ENCODE assay signal across 13 cellular contexts in genomic region chr15:95086543-95087252, GRCh38.
A peak's percentile ranks its signal among the peaks of the same experiment; 100 is the strongest.
DNase-seq lines count a peak whose midpoint lies in the region; ATAC-seq and TF ChIP-seq lines count a peak whose summit lies in the region.
"Had no signal": no experiment of that assay in that cellular context is flagged by ENCODE, and none has a peak within 500 bp of the region (broad histone marks: within the 10 kb centered on the region; RNA-seq: fewer than 3 reads in every experiment).

No MANE protein-coding gene starts in this region.

- no peaks in the 10 kb centered on the region for H3K9me3 ChIP-seq in liver (ENCODE audit: control insufficient read depth in 4 of 4, low read length in 3 of 4)
- no peaks in the 10 kb centered on the region for H3K9me3 ChIP-seq in right lobe of liver
- no peaks in the 10 kb centered on the region for H3K9me3 ChIP-seq in Caco-2
- H3K9me3 ChIP-seq: esophagus muscularis mucosa had no signal

- no peak overlapping the region for H3K4me3 Mint-ChIP-seq in Caco-2 (ENCODE audit: unreplicated experiment)
- H3K4me3 Mint-ChIP-seq: stimulated activated naive CD8-positive, alpha-beta T cell treated with anti-CD3 and anti-CD28 coated beads, Interleukin-15, amount 100 ng/mL, for 72 hours had no signal

- no peak overlapping the region for H3K9ac ChIP-seq in liver (ENCODE audit: low read depth in 1 of 2, low read length in 2 of 2)

- no peaks in the 10 kb centered on the region for H3K36me3 ChIP-seq in liver (ENCODE audit: control insufficient read depth in 4 of 4, insufficient read depth in 3 of 4, low read depth in 1 of 4, low read length in 3 of 4)
- no peaks in the 10 kb centered on the region for H3K36me3 ChIP-seq in right lobe of liver
- no peaks in the 10 kb centered on the region for H3K36me3 ChIP-seq in Caco-2 (ENCODE audit: control insufficient read depth, insufficient read depth, low read length)
- H3K36me3 ChIP-seq: esophagus muscularis mucosa had no signal

- H3K4me3 ChIP-seq in liver (ENCODE audit: low read depth in 1 of 3, low read length in 3 of 3): no peak overlapping the region
- no peak overlapping the region for H3K4me3 ChIP-seq in right lobe of liver
- H3K4me3 ChIP-seq in Caco-2 (ENCODE audit: low read depth, low read length): no peak overlapping the region
- H3K4me3 ChIP-seq: esophagus muscularis mucosa had no signal

- H3K27ac ChIP-seq in liver (ENCODE audit: low read depth in 1 of 2, low read length in 2 of 2): no peak overlapping the region
- H3K27ac ChIP-seq in right lobe of liver: no peak overlapping the region
- H3K27ac ChIP-seq: esophagus muscularis mucosa had no signal

- H3K36me3 Mint-ChIP-seq in Caco-2 (ENCODE audit: insufficient read depth, unreplicated experiment): no peaks in the 10 kb centered on the region

- no peak for TF ChIP-seq POLR2A in right lobe of liver (IDR thresholded peaks at IDR 0.05)

- 56% methylated on average over 5 of the region's 5 CpGs for WGBS in liver
- WGBS in right lobe of liver (ENCODE audit: insufficient coverage, low coverage, low lambda C conversion rate, missing lambda C conversion rate): 31% methylated on average over 5 of the region's 5 CpGs

- CTCF ChIA-PET in Caco-2 (lab: Charles Lee): no interaction called here

- no peaks in the 10 kb centered on the region for H3K4me1 Mint-ChIP-seq in Caco-2 (ENCODE audit: low read depth, unreplicated experiment)
- H3K4me1 Mint-ChIP-seq: stimulated activated naive CD8-positive, alpha-beta T cell treated with anti-CD3 and anti-CD28 coated beads, Interleukin-15, amount 100 ng/mL, for 72 hours had no signal

- no peak overlapping the region for H3K27ac Mint-ChIP-seq in Caco-2 (ENCODE audit: unreplicated experiment)

- no peaks in the 10 kb centered on the region for H3K27me3 Mint-ChIP-seq in Caco-2 (ENCODE audit: insufficient read depth, unreplicated experiment)
- H3K27me3 Mint-ChIP-seq: stimulated activated naive CD8-positive, alpha-beta T cell treated with anti-CD3 and anti-CD28 coated beads, Interleukin-15, amount 100 ng/mL, for 72 hours had no signal

- TF ChIP-seq CTCF in liver (IDR thresholded peaks at IDR 0.05; ENCODE audit: low read depth, low read length, missing input control): no peak
- no peak for TF ChIP-seq CTCF in right lobe of liver (IDR thresholded peaks at IDR 0.05)
- TF ChIP-seq CTCF in Caco-2 (IDR thresholded peaks at IDR 0.05; ENCODE audit: insufficient read depth in 1 of 2, low read depth in 1 of 2, low read length in 1 of 2, severe bottlenecking in 1 of 2, unreplicated experiment in 1 of 2): no peak

- peak in 1 of 2 donors; percentile 39 for TF ChIP-seq RAD21 in liver (IDR thresholded peaks at IDR 0.05)

- DNase-seq in right lobe of liver: no peak
- DNase-seq in brain pericyte (ENCODE audit: low read depth, low spot score): peak; percentile 25
- DNase-seq in hepatic stellate cell (ENCODE audit: low spot score): peak; percentile 12
- no peak for DNase-seq in Caco-2
- no peak for DNase-seq in activated CD4-positive, alpha-beta T cell treated with anti-CD3 and anti-CD28 coated beads, Interleukin-2, amount 50 U/mL, for 4 hours
- DNase-seq in NCI-H1105 treated with DMSO at 0.1 percent for 48 hours (lab: John Stamatoyannopoulos, UW): no peak
- no peak for DNase-seq in NCI-H345 (lab: John Stamatoyannopoulos, UW)
- DNase-seq: activated CD8-positive, alpha-beta memory T cell treated with anti-CD3 and anti-CD28 coated beads, Interleukin-2, amount 50 U/mL, for 48 hours; aorta; KBM-7; stimulated activated naive CD8-positive, alpha-beta T cell treated with anti-CD3 and anti-CD28 coated beads, Interleukin-15, amount 100 ng/mL, for 72 hours had no signal

- ATAC-seq in right lobe of liver: no peak
- ATAC-seq: stimulated activated naive CD8-positive, alpha-beta T cell treated with anti-CD3 and anti-CD28 coated beads, Interleukin-15, amount 100 ng/mL, for 72 hours had no signal

- H3K4me1 ChIP-seq in liver (ENCODE audit: control insufficient read depth in 4 of 4, insufficient read depth in 4 of 4, low read length in 3 of 4) (no peaks in the 10 kb centered on the region), right lobe of liver (no peaks in the 10 kb centered on the region), Caco-2 (no peaks in the 10 kb centered on the region)
- H3K4me1 ChIP-seq: esophagus muscularis mucosa had no signal

- POLR2A ChIA-PET in Caco-2 (lab: Charles Lee): no interaction called here

- intact Hi-C loops in right lobe of liver (cut with DNase I): no loop called here
- intact Hi-C loops in Caco-2 (cut with micrococcal nuclease; ENCODE audit: unreplicated experiment): no loop called here

- H3K9me3 Mint-ChIP-seq in Caco-2 (ENCODE audit: unreplicated experiment): no peaks in the 10 kb centered on the region
- H3K9me3 Mint-ChIP-seq: stimulated activated naive CD8-positive, alpha-beta T cell treated with anti-CD3 and anti-CD28 coated beads, Interleukin-15, amount 100 ng/mL, for 72 hours had no signal

- no TSS peak for BruUV-seq in Caco-2 (replicated peaks; lab: Mats Ljungman, UMichigan)

- H3K27me3 ChIP-seq in liver (ENCODE audit: control insufficient read depth in 4 of 4, insufficient read depth in 4 of 4, low read length in 3 of 4) (no peaks in the 10 kb centered on the region), right lobe of liver (no peaks in the 10 kb centered on the region), Caco-2 (replicated peaks; ENCODE audit: control insufficient read depth, insufficient read depth, low read length) (no peaks in the 10 kb centered on the region)
- H3K27me3 ChIP-seq: esophagus muscularis mucosa had no signal

TF ChIP-seq in liver, 16 proteins besides CTCF, POLR2A, EP300 and RAD21:
- TF ChIP-seq HNF4G (IDR thresholded peaks at IDR 0.05) (no peak), NR2F2 (IDR thresholded peaks at IDR 0.05) (peak; percentile 48)

Comparison
In these comparisons a context has a peak if more than half of its experiments do, and no peak if none do; other contexts are left out.
1. DNase-seq: peak in brain pericyte (single experiment) and hepatic stellate cell (single experiment); none in right lobe of liver (0 of 3), Caco-2 (0 of 2), activated CD4-positive, alpha-beta T cell treated with anti-CD3 and anti-CD28 coated beads, Interleukin-2, amount 50 U/mL, for 4 hours (0 of 2), NCI-H1105 treated with DMSO at 0.1 percent for 48 hours (single experiment) and NCI-H345 (single experiment).